1 cellular context compared by ENCODE assay signal in the genomic region with DNA sequence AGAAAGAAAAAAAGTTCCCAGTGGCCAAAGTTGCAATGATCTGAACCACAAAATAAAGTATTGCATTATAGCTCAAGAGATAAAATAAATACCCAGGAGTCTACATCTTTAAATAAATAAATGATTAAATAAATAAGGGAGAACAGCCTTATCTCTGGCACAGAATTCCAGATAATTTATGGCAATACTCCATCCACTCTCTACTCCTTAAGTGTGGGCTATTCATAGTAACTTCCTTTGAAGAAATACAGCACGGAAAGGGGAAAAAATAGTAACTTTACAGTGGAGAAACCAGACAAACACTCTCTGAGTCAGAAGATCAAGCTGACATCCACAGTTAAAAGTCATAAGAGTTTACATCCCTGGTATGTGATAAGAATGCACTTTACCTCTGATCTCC.
TF ChIP-seq lines count a peak whose summit lies in the region.

No MANE protein-coding gene starts in this region.

TF ChIP-seq in HepG2, 621 proteins besides CTCF, POLR2A, EP300 and RAD21:
- TF ChIP-seq, protein P1, sequence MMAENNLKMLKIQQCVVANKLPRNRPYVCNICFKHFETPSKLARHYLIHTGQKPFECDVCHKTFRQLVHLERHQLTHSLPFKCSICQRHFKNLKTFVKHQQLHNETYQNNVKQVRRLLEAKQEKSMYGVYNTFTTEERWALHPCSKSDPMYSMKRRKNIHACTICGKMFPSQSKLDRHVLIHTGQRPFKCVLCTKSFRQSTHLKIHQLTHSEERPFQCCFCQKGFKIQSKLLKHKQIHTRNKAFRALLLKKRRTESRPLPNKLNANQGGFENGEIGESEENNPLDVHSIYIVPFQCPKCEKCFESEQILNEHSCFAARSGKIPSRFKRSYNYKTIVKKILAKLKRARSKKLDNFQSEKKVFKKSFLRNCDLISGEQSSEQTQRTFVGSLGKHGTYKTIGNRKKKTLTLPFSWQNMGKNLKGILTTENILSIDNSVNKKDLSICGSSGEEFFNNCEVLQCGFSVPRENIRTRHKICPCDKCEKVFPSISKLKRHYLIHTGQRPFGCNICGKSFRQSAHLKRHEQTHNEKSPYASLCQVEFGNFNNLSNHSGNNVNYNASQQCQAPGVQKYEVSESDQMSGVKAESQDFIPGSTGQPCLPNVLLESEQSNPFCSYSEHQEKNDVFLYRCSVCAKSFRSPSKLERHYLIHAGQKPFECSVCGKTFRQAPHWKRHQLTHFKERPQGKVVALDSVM (CRISPR knock-in tag; IDR thresholded peaks at IDR 0.05): no peak
- TF ChIP-seq CCAR2 (optimal IDR thresholded peaks at IDR 0.05; ENCODE audit: low read depth, low read length) (no peak), ZNF790 (CRISPR knock-in tag; IDR thresholded peaks at IDR 0.05; ENCODE audit: borderline replicate concordance) (no peak), NONO (IDR thresholded peaks at IDR 0.05) (no peak), NONO (CRISPR knock-in tag; conservative IDR thresholded peaks at IDR 0.05) (no peak), SOX13 (IDR thresholded peaks at IDR 0.05) (no peak), SOX13 (CRISPR knock-in tag; conservative IDR thresholded peaks at IDR 0.05 in 1 of 2, IDR thresholded peaks at IDR 0.05 in 1 of 2) (no peak), MIER2 (CRISPR knock-in tag; IDR thresholded peaks at IDR 0.05) (no peak), ZNF432 (CRISPR knock-in tag; IDR thresholded peaks at IDR 0.05; ENCODE audit: borderline replicate concordance) (no peak), HDAC6 (IDR thresholded peaks at IDR 0.05; ENCODE audit: low read depth, low read length) (no peak), ZNF577 (CRISPR knock-in tag; IDR thresholded peaks at IDR 0.05; ENCODE audit: borderline replicate concordance, low read depth) (no peak), MAFG (CRISPR knock-in tag; IDR thresholded peaks at IDR 0.05) (no peak), NFYC (CRISPR knock-in tag; IDR thresholded peaks at IDR 0.05) (no peak), NR2F6 (IDR thresholded peaks at IDR 0.05) (no peak), NR2F6 (CRISPR knock-in tag; IDR thresholded peaks at IDR 0.05) (no peak), ZNF501 (CRISPR knock-in tag; IDR thresholded peaks at IDR 0.05) (no peak), U2AF1 (optimal IDR thresholded peaks at IDR 0.05; ENCODE audit: low read depth, low read length) (no peak)
- TF ChIP-seq, protein P2, sequence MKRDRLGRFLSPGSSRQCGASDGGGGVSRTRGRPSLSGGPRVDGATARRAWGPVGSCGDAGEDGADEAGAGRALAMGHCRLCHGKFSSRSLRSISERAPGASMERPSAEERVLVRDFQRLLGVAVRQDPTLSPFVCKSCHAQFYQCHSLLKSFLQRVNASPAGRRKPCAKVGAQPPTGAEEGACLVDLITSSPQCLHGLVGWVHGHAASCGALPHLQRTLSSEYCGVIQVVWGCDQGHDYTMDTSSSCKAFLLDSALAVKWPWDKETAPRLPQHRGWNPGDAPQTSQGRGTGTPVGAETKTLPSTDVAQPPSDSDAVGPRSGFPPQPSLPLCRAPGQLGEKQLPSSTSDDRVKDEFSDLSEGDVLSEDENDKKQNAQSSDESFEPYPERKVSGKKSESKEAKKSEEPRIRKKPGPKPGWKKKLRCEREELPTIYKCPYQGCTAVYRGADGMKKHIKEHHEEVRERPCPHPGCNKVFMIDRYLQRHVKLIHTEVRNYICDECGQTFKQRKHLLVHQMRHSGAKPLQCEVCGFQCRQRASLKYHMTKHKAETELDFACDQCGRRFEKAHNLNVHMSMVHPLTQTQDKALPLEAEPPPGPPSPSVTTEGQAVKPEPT (CRISPR knock-in tag; IDR thresholded peaks at IDR 0.05; ENCODE audit: low read depth): no peak
- TF ChIP-seq, protein P3, sequence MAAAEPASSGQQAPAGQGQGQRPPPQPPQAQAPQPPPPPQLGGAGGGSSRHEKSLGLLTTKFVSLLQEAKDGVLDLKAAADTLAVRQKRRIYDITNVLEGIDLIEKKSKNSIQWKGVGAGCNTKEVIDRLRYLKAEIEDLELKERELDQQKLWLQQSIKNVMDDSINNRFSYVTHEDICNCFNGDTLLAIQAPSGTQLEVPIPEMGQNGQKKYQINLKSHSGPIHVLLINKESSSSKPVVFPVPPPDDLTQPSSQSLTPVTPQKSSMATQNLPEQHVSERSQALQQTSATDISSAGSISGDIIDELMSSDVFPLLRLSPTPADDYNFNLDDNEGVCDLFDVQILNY (CRISPR knock-in tag; conservative IDR thresholded peaks at IDR 0.05): no peak
TF ChIP-seq in HepG2: peak in this region for 0.
